ENCODE assay signal across 17 cellular contexts in genomic region chr3:36546196-36546595, GRCh38.
"Had no signal": no experiment of that assay in that cellular context is flagged by ENCODE, and none has a peak within 500 bp of the region (broad histone marks: within the 10 kb centered on the region; RNA-seq: fewer than 3 reads in every experiment).

No MANE protein-coding gene starts in this region.

- H3K36me3 ChIP-seq: ovary, thyroid gland had no signal

- H3K9me3 Mint-ChIP-seq: activated naive CD4-positive, alpha-beta T cell treated with anti-CD3 and anti-CD28 coated beads, Interleukin-2, amount 50 U/mL, for 72 hours; central memory CD8-positive, alpha-beta T cell; effector memory CD8-positive, alpha-beta T cell had no signal

- H3K4me1 ChIP-seq: body of pancreas, thyroid gland had no signal

- H3K36me3 Mint-ChIP-seq: activated naive CD4-positive, alpha-beta T cell treated with anti-CD3 and anti-CD28 coated beads, Interleukin-2, amount 50 U/mL, for 72 hours had no signal

- H3K9me3 ChIP-seq: body of pancreas, ovary, thyroid gland had no signal

- H3K27me3 ChIP-seq: body of pancreas, ovary, thyroid gland had no signal

- H3K27ac Mint-ChIP-seq: activated B cell treated with CpG ODN at 0.5 μM for 24 hours; activated naive CD4-positive, alpha-beta T cell treated with anti-CD3 and anti-CD28 coated beads, Interleukin-2, amount 50 U/mL, for 72 hours; dendritic cell treated with granulocyte-macrophage colony-stimulating factor and Interleukin-4, amounts not matched to agents 40 ng/mL and 50 ng/mL, for 4 days; effector memory CD8-positive, alpha-beta T cell; T-helper 17 cell had no signal

- DNase-seq: activated B cell treated with CpG ODN at 0.5 μM for 24 hours; activated CD4-positive, alpha-beta T cell treated with anti-CD3 and anti-CD28 coated beads, Interleukin-2, amount 50 U/mL, for 1 hour; activated effector memory CD4-positive, alpha-beta T cell treated with Interleukin-2 at 50 U/mL for 16 hours; activated T-cell treated with anti-CD3 and anti-CD28 coated beads, Interleukin-2, amount 50 U/mL, for 1 hour; amniotic stem cell; body of pancreas; effector memory CD8-positive, alpha-beta T cell; ovary; stimulated activated CD4-positive, alpha-beta T cell treated with anti-CD3 and anti-CD28 coated beads, Interleukin-4, amount 100 ng/mL, for 1 hour; stimulated activated CD8-positive, alpha-beta memory T cell treated with anti-CD3 and anti-CD28 coated beads, Interleukin-4, amount 100 ng/mL, for 48 hours; T-helper 17 cell; thyroid gland had no signal

- ATAC-seq: activated naive CD4-positive, alpha-beta T cell treated with anti-CD3 and anti-CD28 coated beads, Interleukin-2, amount 50 U/mL, for 72 hours; body of pancreas; effector memory CD8-positive, alpha-beta T cell; left lobe of liver; T-helper 17 cell had no signal

- H3K4me1 Mint-ChIP-seq: activated B cell treated with CpG ODN at 0.5 μM for 24 hours; central memory CD8-positive, alpha-beta T cell; T-helper 17 cell had no signal

- H3K27ac ChIP-seq: body of pancreas, epithelial cell of prostate, ovary, thyroid gland had no signal

- H3K4me3 Mint-ChIP-seq: activated B cell treated with CpG ODN at 0.5 μM for 24 hours; central memory CD8-positive, alpha-beta T cell; dendritic cell treated with granulocyte-macrophage colony-stimulating factor and Interleukin-4, amounts not matched to agents 40 ng/mL and 50 ng/mL, for 4 days; effector memory CD8-positive, alpha-beta T cell; T-helper 17 cell had no signal

- H3K4me3 ChIP-seq: body of pancreas, ovary, thyroid gland had no signal
